Comparison of ENCODE assay signal across 1 cellular context in genomic region chr17:50172130-50172529, GRCh38.
TF ChIP-seq lines count a peak whose summit lies in the region.

No MANE protein-coding gene starts in this region.

TF ChIP-seq in IMR-90, 13 proteins besides CTCF, POLR2A, EP300 and RAD21 (continued from another document):
- no peak for TF ChIP-seq CHD1 (IDR thresholded peaks at IDR 0.05; ENCODE audit: low read depth, low read length)
- no peak for TF ChIP-seq BHLHE40 (IDR thresholded peaks at IDR 0.05; ENCODE audit: low read depth, low read length)
- TF ChIP-seq USF2 (IDR thresholded peaks at IDR 0.05; ENCODE audit: low read depth, low read length): no peak
- TF ChIP-seq NFE2L2 (IDR thresholded peaks at IDR 0.05; ENCODE audit: low read depth, low read length): no peak
- TF ChIP-seq RCOR1 (IDR thresholded peaks at IDR 0.05; ENCODE audit: insufficient replicate concordance, low read length): no peak
- TF ChIP-seq CEBPB (IDR thresholded peaks at IDR 0.05; ENCODE audit: low read depth, low read length): no peak
- no peak for TF ChIP-seq FOS (IDR thresholded peaks at IDR 0.05; ENCODE audit: low read depth, low read length)
- no peak for TF ChIP-seq SMC3 (IDR thresholded peaks at IDR 0.05; ENCODE audit: low read depth, low read length)
- no peak for TF ChIP-seq ELK1 (IDR thresholded peaks at IDR 0.05; ENCODE audit: borderline replicate concordance, low read depth, low read length)
- TF ChIP-seq MAFK (IDR thresholded peaks at IDR 0.05; ENCODE audit: low read depth, low read length): no peak
- no peak for TF ChIP-seq MXI1 (IDR thresholded peaks at IDR 0.05; ENCODE audit: borderline replicate concordance, low read depth, low read length)
- TF ChIP-seq RFX5 (IDR thresholded peaks at IDR 0.05; ENCODE audit: low read depth, low read length): no peak
